8 cellular contexts compared by ENCODE assay signal in genomic region chr7:80018941-80019808, GRCh38.
DNase-seq lines count a peak whose midpoint lies in the region; ATAC-seq and TF ChIP-seq lines count a peak whose summit lies in the region.

No MANE protein-coding gene starts in this region.

- H3K4me3 Mint-ChIP-seq in activated CD8-positive, alpha-beta memory T cell treated with anti-CD3 and anti-CD28 coated beads, Interleukin-2, amount 10 ng/mL, durations not matched to agents 7 days and 5 days, result no peak overlapping the region
- H3K4me3 Mint-ChIP-seq in H9, result no peak overlapping the region

- H2AK5ac ChIP-seq in H9 (ENCODE audit: insufficient read length, low read length), result no peak overlapping the region

- H4K20me1 ChIP-seq in H9 (ENCODE audit: control insufficient read depth, insufficient read depth, insufficient read length), result no peaks in the 10 kb centered on the region

- no peak overlapping the region for H4K91ac ChIP-seq in H9 (ENCODE audit: insufficient read length, low read depth, low read length)

- H2BK12ac ChIP-seq in H9 (ENCODE audit: insufficient read length, low read depth, low read length), result no peak overlapping the region

- no peak overlapping the region for H4K5ac ChIP-seq in H9 (ENCODE audit: insufficient read length, low read depth, low read length)

- H3K56ac ChIP-seq in H9 (ENCODE audit: insufficient read length, low read depth, low read length), result no peak overlapping the region

- H4K8ac ChIP-seq in H9 (replicated peaks; ENCODE audit: insufficient read length, low read depth, low read length), result no peak overlapping the region

- in situ Hi-C loops in T47D (cut with HindIII; ENCODE audit: low pct_unique_long_range_greater_than_20kb, low sequenced_read_pairs), result no loop called here

- no peak overlapping the region for H2BK20ac ChIP-seq in H9 (ENCODE audit: low read depth, low read length, poor library complexity, severe bottlenecking)

- H3K4ac ChIP-seq in H9 (ENCODE audit: low read depth, low read length), result no peak overlapping the region

- no peaks in the 10 kb centered on the region for H3K27me3 ChIP-seq in H9 (ENCODE audit: insufficient read depth, low read length)
- no peaks in the 10 kb centered on the region for H3K27me3 ChIP-seq in kidney epithelial cell (ENCODE audit: control insufficient read depth, insufficient read depth, low read length)

- no peaks in the 10 kb centered on the region for H3K79me1 ChIP-seq in H9 (ENCODE audit: insufficient read depth, low read depth, low read length, poor library complexity, severe bottlenecking)

- H2BK5ac ChIP-seq in H9 (ENCODE audit: insufficient read length, low read length), result no peak overlapping the region

- no peak overlapping the region for H2BK15ac ChIP-seq in H9 (ENCODE audit: low read depth, low read length)

- H3K23ac ChIP-seq in H9 (ENCODE audit: insufficient read length, low read depth, low read length), result no peak overlapping the region

- no peak overlapping the region for H3T11ph ChIP-seq in H9 (ENCODE audit: low read length)

- no peaks in the 10 kb centered on the region for H3K4me1 Mint-ChIP-seq in activated CD8-positive, alpha-beta memory T cell treated with anti-CD3 and anti-CD28 coated beads, Interleukin-2, amount 10 ng/mL, durations not matched to agents 7 days and 5 days
- peaks cover 6 to 7% of the 10 kb centered on the region in 2 experiments for H3K4me1 Mint-ChIP-seq in H9

- peak overlapping the region; percentile 61 for H2BK120ac ChIP-seq in H9 (ENCODE audit: low read depth, low read length, poor library complexity, severe bottlenecking)

- no peaks in the 10 kb centered on the region for H3K79me2 ChIP-seq in H9 (ENCODE audit: insufficient read depth, low read length)

- no peaks in the 10 kb centered on the region for H3K9me3 ChIP-seq in H9 (ENCODE audit: control insufficient read depth, low read depth, low read length)

- no peaks in the 10 kb centered on the region for H3K23me2 ChIP-seq in H9 (ENCODE audit: insufficient read length, low read depth, low read length, poor library complexity, severe bottlenecking)

- H3K27ac ChIP-seq in H9 (ENCODE audit: insufficient read length, low read depth, low read length) (no peak overlapping the region), RWPE1 (no peak overlapping the region)

- no peaks in the 10 kb centered on the region for H3K36me3 ChIP-seq in kidney epithelial cell (ENCODE audit: control insufficient read depth, insufficient read depth, low read length)

- peak; percentile 1 to 5 for DNase-seq in activated CD8-positive, alpha-beta memory T cell treated with anti-CD3 and anti-CD28 coated beads for 1 hour (ENCODE audit: extremely low read depth in 1 of 2, low read depth in 1 of 2)
- DNase-seq in activated CD8-positive, alpha-beta memory T cell treated with anti-CD3 and anti-CD28 coated beads, Interleukin-2, amount 10 ng/mL, durations not matched to agents 7 days and 5 days, result no peak
- DNase-seq in H9 (peak; percentile 71), RWPE1 (ENCODE audit: low spot score) (peak; percentile 66), T47D (ENCODE audit: low read depth in 1 of 2, low spot score in 1 of 2) (peak; percentile 44 to 63), kidney epithelial cell (ENCODE audit: low read depth) (no peak)
- peak; percentile 4 to 12 for DNase-seq in stimulated activated CD8-positive, alpha-beta memory T cell treated with anti-CD3 and anti-CD28 coated beads, Interleukin-2, amount 100 ng/mL, for 48 hours (ENCODE audit: low read depth in 2 of 2)

- H3K9ac ChIP-seq in H9 (ENCODE audit: extremely low read depth, insufficient read length, low read length), result no peak overlapping the region

- POLR2A ChIA-PET in RWPE1 (lab: Yijun Ruan, JAX; ENCODE audit: low non-redundant PET), result no interaction called here

- no peak overlapping the region for H3K18ac ChIP-seq in H9 (ENCODE audit: insufficient read length, low read depth, low read length)

- H3K9me3 Mint-ChIP-seq in activated CD8-positive, alpha-beta memory T cell treated with anti-CD3 and anti-CD28 coated beads, Interleukin-2, amount 10 ng/mL, durations not matched to agents 7 days and 5 days (ENCODE audit: low read depth), result peaks cover 11% of the 10 kb centered on the region
- peaks cover 7% of the 10 kb centered on the region in 2 experiments; a peak in 4 of 5 replicates for H3K9me3 Mint-ChIP-seq in H9

- no peak for ATAC-seq in activated CD8-positive, alpha-beta memory T cell treated with anti-CD3 and anti-CD28 coated beads, Interleukin-2, amount 10 ng/mL, durations not matched to agents 7 days and 5 days

- no peak overlapping the region for H2AFZ ChIP-seq in H9 (ENCODE audit: low read length)

- no peaks in the 10 kb centered on the region for H3K27me3 Mint-ChIP-seq in activated CD8-positive, alpha-beta memory T cell treated with anti-CD3 and anti-CD28 coated beads, Interleukin-2, amount 10 ng/mL, durations not matched to agents 7 days and 5 days
- no peaks in the 10 kb centered on the region for H3K27me3 Mint-ChIP-seq in H9 (ENCODE audit: low read depth)

- no peak overlapping the region for H3K27ac Mint-ChIP-seq in activated CD8-positive, alpha-beta memory T cell treated with anti-CD3 and anti-CD28 coated beads, Interleukin-2, amount 10 ng/mL, durations not matched to agents 7 days and 5 days
- H3K27ac Mint-ChIP-seq in H9, result no peak overlapping the region

- no peaks in the 10 kb centered on the region for H3K4me1 ChIP-seq in H9 (ENCODE audit: insufficient read depth, low read length)

- H3K4me2 ChIP-seq in H9 (ENCODE audit: insufficient read depth, insufficient read length, low read length), result no peak overlapping the region

- H3K14ac ChIP-seq in H9 (ENCODE audit: insufficient read depth, low read length), result no peak overlapping the region

- TF ChIP-seq CTCF in H9 (conservative IDR thresholded peaks at IDR 0.05) (peak; percentile 93), LNCAP (IDR thresholded peaks at IDR 0.05) (peak; percentile 92), RWPE1 (conservative IDR thresholded peaks at IDR 0.05; ENCODE audit: low read depth) (peak; percentile 95), kidney epithelial cell (IDR thresholded peaks at IDR 0.05; ENCODE audit: insufficient read depth, low read length, poor library complexity, severe bottlenecking) (peak; percentile 76)

- H3K4me3 ChIP-seq in kidney epithelial cell (ENCODE audit: low read depth, low read length), result no peak overlapping the region

- CTCF ChIA-PET in activated CD8-positive, alpha-beta memory T cell treated with anti-CD3 and anti-CD28 coated beads, Interleukin-2, amount 10 ng/mL, durations not matched to agents 7 days and 5 days (lab: Charles Lee), result no interaction called here
- CTCF ChIA-PET in RWPE1 (lab: Yijun Ruan, JAX), result interaction anchor here (0.5 to 0.7 kb wide), 2 partner anchors 10 to 126 kb away, joined by 3 read pairs; no protein-coding TSS in a partner anchor

- WGBS in H9 (ENCODE audit: extremely low coverage, insufficient read length, low lambda C conversion rate), result no CpG with 5 or more reads among the region's 9 CpGs

- no peaks in the 10 kb centered on the region for H3K36me3 Mint-ChIP-seq in activated CD8-positive, alpha-beta memory T cell treated with anti-CD3 and anti-CD28 coated beads, Interleukin-2, amount 10 ng/mL, durations not matched to agents 7 days and 5 days
- H3K36me3 Mint-ChIP-seq in H9 (ENCODE audit: insufficient read depth in 1 of 3, low read depth in 3 of 3), result peaks cover 0 to 7% (median 0%) of the 10 kb centered on the region in 3 experiments; a peak in 3 of 7 replicates

Comparison
In these comparisons a context has a peak if more than half of its experiments do, and no peak if none do; other contexts are left out.
1. DNase-seq: peak in activated CD8-positive, alpha-beta memory T cell treated with anti-CD3 and anti-CD28 coated beads for 1 hour (2 of 2), H9 (single experiment), RWPE1 (single experiment), T47D (2 of 2) and stimulated activated CD8-positive, alpha-beta memory T cell treated with anti-CD3 and anti-CD28 coated beads, Interleukin-2, amount 100 ng/mL, for 48 hours (2 of 2); none in activated CD8-positive, alpha-beta memory T cell treated with anti-CD3 and anti-CD28 coated beads, Interleukin-2, amount 10 ng/mL, durations not matched to agents 7 days and 5 days (single experiment) and kidney epithelial cell (single experiment).
2. Peak in every context shown above with its lines, with median percentiles within 50 percentile points of each other: CTCF ChIP-seq.